In genomic region chr19:6060600-6061391, GRCh38 we compare ENCODE assay signal across 8 cellular contexts. TPM values are rescaled to one million over a fixed set of nuclear protein-coding genes. Genes with fewer than 3 reads are reported as not detected.
DNase-seq lines count a peak whose midpoint lies in the region; ATAC-seq, FAIRE-seq and TF ChIP-seq lines count a peak whose summit lies in the region.

No MANE protein-coding gene starts in this region.

- no peaks in the 10 kb centered on the region for H3K36me3 Mint-ChIP-seq in activated CD8-positive, alpha-beta memory T cell treated with anti-CD3 and anti-CD28 coated beads, Interleukin-2, amount 10 ng/mL, durations not matched to agents 7 days and 5 days

- no peak overlapping the region for H3K27ac ChIP-seq in WERI-Rb-1

- H3K27ac Mint-ChIP-seq in activated CD8-positive, alpha-beta memory T cell treated with anti-CD3 and anti-CD28 coated beads, Interleukin-2, amount 10 ng/mL, durations not matched to agents 7 days and 5 days: no peak overlapping the region

- ATAC-seq in activated CD8-positive, alpha-beta memory T cell treated with anti-CD3 and anti-CD28 coated beads, Interleukin-2, amount 10 ng/mL, durations not matched to agents 7 days and 5 days: peak; percentile 51
- no peak for ATAC-seq in GM21390 (IDR thresholded peaks at IDR 0.05; ENCODE audit: unreplicated experiment)

- no peak for TF ChIP-seq CTCF in fibroblast of mammary gland (conservative IDR thresholded peaks at IDR 0.05; ENCODE audit: control insufficient read depth, insufficient read depth, low read depth, low read length)
- TF ChIP-seq CTCF in WERI-Rb-1 (IDR thresholded peaks at IDR 0.05; ENCODE audit: low read depth, low read length): no peak

- peak; percentile 64 for FAIRE-seq in HTR-8/SVneo (lab: Jason Lieb, UNC)

- CTCF ChIA-PET in activated CD8-positive, alpha-beta memory T cell treated with anti-CD3 and anti-CD28 coated beads, Interleukin-2, amount 10 ng/mL, durations not matched to agents 7 days and 5 days (lab: Charles Lee): no interaction called here

- H3K4me3 Mint-ChIP-seq in activated CD8-positive, alpha-beta memory T cell treated with anti-CD3 and anti-CD28 coated beads, Interleukin-2, amount 10 ng/mL, durations not matched to agents 7 days and 5 days: no peak overlapping the region

- H3K27me3 Mint-ChIP-seq in activated CD8-positive, alpha-beta memory T cell treated with anti-CD3 and anti-CD28 coated beads, Interleukin-2, amount 10 ng/mL, durations not matched to agents 7 days and 5 days: peaks cover 3% of the 10 kb centered on the region

- peaks cover 2% of the 10 kb centered on the region; the same call in 1 of the 2 replicates for H3K36me3 ChIP-seq in WERI-Rb-1

- H3K4me1 Mint-ChIP-seq in activated CD8-positive, alpha-beta memory T cell treated with anti-CD3 and anti-CD28 coated beads, Interleukin-2, amount 10 ng/mL, durations not matched to agents 7 days and 5 days: peaks cover 32% of the 10 kb centered on the region

- H3K27me3 ChIP-seq in WERI-Rb-1 (ENCODE audit: insufficient read depth, low read depth, severe bottlenecking): no peaks in the 10 kb centered on the region

- no peaks in the 10 kb centered on the region for H3K9me3 ChIP-seq in WERI-Rb-1 (ENCODE audit: severe bottlenecking)

- no peak overlapping the region for H3K4me3 ChIP-seq in fibroblast of mammary gland (ENCODE audit: control insufficient read depth, low read depth, low read length)
- H3K4me3 ChIP-seq in WERI-Rb-1 (ENCODE audit: low read depth, low read length): no peak overlapping the region

- DNase-seq in HTR-8/SVneo (ENCODE audit: insufficient read length, low spot score) (peak; percentile 74), fibroblast of mammary gland (ENCODE audit: low read depth) (peak; percentile 41), COLO829 (ENCODE audit: low spot score) (no peak), WERI-Rb-1 (no peak), NCI-H2227 treated with DMSO at 0.1 percent for 48 hours (lab: John Stamatoyannopoulos, UW) (no peak)
- DNase-seq in activated CD8-positive, alpha-beta memory T cell treated with anti-CD3 and anti-CD28 coated beads, Interleukin-2, amount 10 ng/mL, durations not matched to agents 7 days and 5 days: peak; percentile 43
- peak; percentile 33 for DNase-seq in stimulated activated CD4-positive, alpha-beta T cell treated with anti-CD3 and anti-CD28 coated beads, Interleukin-2, amount 100 ng/mL, for 4 hours (ENCODE audit: low read depth)

- no peaks in the 10 kb centered on the region for H3K9me3 Mint-ChIP-seq in activated CD8-positive, alpha-beta memory T cell treated with anti-CD3 and anti-CD28 coated beads, Interleukin-2, amount 10 ng/mL, durations not matched to agents 7 days and 5 days (ENCODE audit: low read depth)

RNA-seq across cellular contexts. Expression of gene RFX2, which starts 49.5 kb away (rescaled TPM):
- 10 to 100 TPM in 1 of 2 experiments, 1 to 10 TPM in 1; 9.8 to 11.7 TPM for total RNA-seq in activated CD8-positive, alpha-beta memory T cell treated with anti-CD3 and anti-CD28 coated beads, Interleukin-2, amount 10 ng/mL, durations not matched to agents 7 days and 5 days

Comparison
In these comparisons a context has a peak if more than half of its experiments do, and no peak if none do; other contexts are left out.
1. DNase-seq: peak in HTR-8/SVneo (single experiment), activated CD8-positive, alpha-beta memory T cell treated with anti-CD3 and anti-CD28 coated beads, Interleukin-2, amount 10 ng/mL, durations not matched to agents 7 days and 5 days (single experiment), fibroblast of mammary gland (single experiment) and stimulated activated CD4-positive, alpha-beta T cell treated with anti-CD3 and anti-CD28 coated beads, Interleukin-2, amount 100 ng/mL, for 4 hours (single experiment); none in COLO829 (single experiment), WERI-Rb-1 (single experiment) and NCI-H2227 treated with DMSO at 0.1 percent for 48 hours (single experiment).